ENCODE assay signal across 25 cellular contexts in the genomic region with DNA sequence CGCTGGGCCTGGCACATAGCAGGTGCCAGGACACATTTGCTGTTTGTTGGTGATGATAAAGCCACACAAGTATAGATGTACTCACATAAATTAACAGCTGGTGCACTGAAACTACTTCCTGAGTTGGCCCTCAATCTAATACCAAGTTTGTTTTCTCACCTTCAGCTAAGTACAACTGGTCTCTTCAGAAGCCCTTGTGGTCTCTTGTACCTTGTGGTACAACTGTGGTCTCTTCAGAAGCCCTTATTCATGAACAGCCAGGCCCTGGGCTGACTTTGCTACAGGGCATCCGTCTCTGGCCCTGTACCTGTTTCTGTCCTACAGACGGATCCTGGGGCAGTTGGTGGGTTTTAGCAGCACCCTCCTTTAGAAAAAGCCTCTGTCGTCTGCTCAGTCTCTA.
DNase-seq lines count a peak whose midpoint lies in the region; ATAC-seq, FAIRE-seq and TF ChIP-seq lines count a peak whose summit lies in the region.
"Had no signal": no experiment of that assay in that cellular context is flagged by ENCODE, and none has a peak within 500 bp of the region (broad histone marks: within the 10 kb centered on the region; RNA-seq: fewer than 3 reads in every experiment).

No MANE protein-coding gene starts in this region.

- peak overlapping the region in 1 of 2 donors; percentile 34 for H3K27ac Mint-ChIP-seq in stimulated activated naive CD8-positive, alpha-beta T cell treated with anti-CD3 and anti-CD28 coated beads, Interleukin-15, amount 100 ng/mL, for 72 hours
- H3K27ac Mint-ChIP-seq in astrocyte (ENCODE audit: unreplicated experiment) (no peak overlapping the region), natural killer cell (peak overlapping the region; percentile 64 to 77)
- H3K27ac Mint-ChIP-seq: CD14-positive monocyte had no signal

- H3K4me3 ChIP-seq in astrocyte (ENCODE audit: insufficient read depth, low read depth, low read length) (no peak overlapping the region), vagina (no peak overlapping the region)
- H3K4me3 ChIP-seq: K562 had no signal

- H3K27me3 ChIP-seq in astrocyte (ENCODE audit: insufficient read depth, low read length) (no peaks in the 10 kb centered on the region), vagina (no peaks in the 10 kb centered on the region)
- H3K27me3 ChIP-seq: foreskin keratinocyte had no signal

- H3K4me3 Mint-ChIP-seq in stimulated activated naive CD8-positive, alpha-beta T cell treated with anti-CD3 and anti-CD28 coated beads, Interleukin-15, amount 100 ng/mL, for 72 hours, result no peak overlapping the region
- H3K4me3 Mint-ChIP-seq in astrocyte (ENCODE audit: unreplicated experiment) (no peak overlapping the region), natural killer cell (peak overlapping the region; percentile 45)
- H3K4me3 Mint-ChIP-seq: CD14-positive monocyte, H9 had no signal

- H3K4me1 ChIP-seq in astrocyte (ENCODE audit: insufficient read depth, low read length) (peaks cover 25% of the 10 kb centered on the region), vagina (peaks cover 84% of the 10 kb centered on the region)

- H2AFZ ChIP-seq in astrocyte (ENCODE audit: low read depth, low read length), result no peak overlapping the region

- peaks cover 52% of the 10 kb centered on the region for H3K27me3 Mint-ChIP-seq in stimulated activated naive CD8-positive, alpha-beta T cell treated with anti-CD3 and anti-CD28 coated beads, Interleukin-15, amount 100 ng/mL, for 72 hours
- H3K27me3 Mint-ChIP-seq in astrocyte (ENCODE audit: low read depth, unreplicated experiment) (no peaks in the 10 kb centered on the region), natural killer cell (ENCODE audit: low read depth in 2 of 2) (peaks cover 9 to 25% of the 10 kb centered on the region in 2 donors)

- H3K4me1 Mint-ChIP-seq in stimulated activated naive CD8-positive, alpha-beta T cell treated with anti-CD3 and anti-CD28 coated beads, Interleukin-15, amount 100 ng/mL, for 72 hours, result peaks cover 22% of the 10 kb centered on the region
- H3K4me1 Mint-ChIP-seq in astrocyte (ENCODE audit: low read depth, unreplicated experiment), result peaks cover 32% of the 10 kb centered on the region
- H3K4me1 Mint-ChIP-seq in natural killer cell, result peaks cover 46 to 55% of the 10 kb centered on the region in 2 donors

- peak; percentile 50 for ATAC-seq in stimulated activated naive CD8-positive, alpha-beta T cell treated with anti-CD3 and anti-CD28 coated beads, Interleukin-15, amount 100 ng/mL, for 72 hours
- no peak for ATAC-seq in stimulated activated naive CD8-positive, alpha-beta T cell treated with anti-CD3 and anti-CD28 coated beads, Interleukin-15, Interleukin-2, amounts not matched to agents 100 U/mL and 50 U/mL, for 24 hours
- ATAC-seq in natural killer cell (peak; percentile 70 to 87 (median 71)), HG03354 (IDR thresholded peaks at IDR 0.05; ENCODE audit: poor library complexity, severe bottlenecking, unreplicated experiment) (no peak)
- ATAC-seq: foreskin keratinocyte, K562 had no signal

- no peak for TF ChIP-seq CTCF in astrocyte (IDR thresholded peaks at IDR 0.05; ENCODE audit: insufficient read depth, low read depth, low read length)
- TF ChIP-seq CTCF in natural killer cell (IDR thresholded peaks at IDR 0.05), result no peak
- TF ChIP-seq CTCF in vagina (IDR thresholded peaks at IDR 0.05), result no peak

- FAIRE-seq in astrocyte (lab: Jason Lieb, UNC), result peak; percentile 17
- FAIRE-seq: K562 had no signal

- DNase-seq in stimulated activated naive CD8-positive, alpha-beta T cell treated with anti-CD3 and anti-CD28 coated beads, Interleukin-15, amount 100 ng/mL, for 72 hours, result no peak
- no peak for DNase-seq in stimulated activated naive CD8-positive, alpha-beta T cell treated with anti-CD3 and anti-CD28 coated beads, Interleukin-15, Interleukin-2, amounts not matched to agents 100 U/mL and 50 U/mL, for 24 hours
- no peak for DNase-seq in astrocyte (ENCODE audit: low read depth)
- no peak for DNase-seq in natural killer cell
- no peak for DNase-seq in vagina (ENCODE audit: extremely low spot score in 2 of 2)
- DNase-seq in cerebellar cortex (ENCODE audit: low spot score), result no peak
- DNase-seq in NCI-H526 treated with DMSO at 0.1 percent for 48 hours (lab: John Stamatoyannopoulos, UW), result no peak
- DNase-seq: ACHN; activated CD4-positive, alpha-beta T cell treated with anti-CD3 and anti-CD28 coated beads, Interleukin-2, amount 50 U/mL, for 48 hours; activated CD4-positive, CD25-positive, alpha-beta regulatory T cell; activated gamma-delta T cell; DMS 273 treated with DMSO at 0.1 percent for 48 hours; erythroblast; foreskin keratinocyte; GDM1; H9; NCI-H1694; NCI-H69; nucleus accumbens; retina; stimulated activated CD4-positive, alpha-beta T cell treated with anti-CD3 and anti-CD28 coated beads, Interleukin-12 subunit alpha, Interleukin-12 subunit beta, amount 100 ng/mL, for 4 hours; SW 1271 had no signal

- H3K9ac ChIP-seq in astrocyte (ENCODE audit: low read length), result no peak overlapping the region

- H4K20me1 ChIP-seq in astrocyte (ENCODE audit: insufficient read depth, low read length), result peaks cover 88% of the 10 kb centered on the region

- no peaks in the 10 kb centered on the region for H3K9me3 ChIP-seq in astrocyte (ENCODE audit: insufficient read depth, low read depth, low read length)
- no peaks in the 10 kb centered on the region for H3K9me3 ChIP-seq in vagina

- H3K79me2 ChIP-seq in astrocyte (ENCODE audit: insufficient read depth, low read length), result peaks cover 41% of the 10 kb centered on the region

- TF ChIP-seq POLR2A in vagina (IDR thresholded peaks at IDR 0.05), result no peak

- H3K9me3 Mint-ChIP-seq in stimulated activated naive CD8-positive, alpha-beta T cell treated with anti-CD3 and anti-CD28 coated beads, Interleukin-15, amount 100 ng/mL, for 72 hours, result no peaks in the 10 kb centered on the region
- no peaks in the 10 kb centered on the region for H3K9me3 Mint-ChIP-seq in astrocyte (ENCODE audit: unreplicated experiment)
- H3K9me3 Mint-ChIP-seq in natural killer cell, result no peaks in the 10 kb centered on the region
- H3K9me3 Mint-ChIP-seq: H9 had no signal

- H3K36me3 ChIP-seq in astrocyte (ENCODE audit: insufficient read depth, low read length), result no peaks in the 10 kb centered on the region
- no peaks in the 10 kb centered on the region for H3K36me3 ChIP-seq in vagina

- peaks cover 8% of the 10 kb centered on the region for H3K36me3 Mint-ChIP-seq in astrocyte (ENCODE audit: low read depth, unreplicated experiment)
- no peaks in the 10 kb centered on the region for H3K36me3 Mint-ChIP-seq in natural killer cell
- H3K36me3 Mint-ChIP-seq: CD14-positive monocyte had no signal

- intact Hi-C loops in natural killer cell (cut with micrococcal nuclease) (no loop called here), vagina (cut with DNase I) (no loop called here)

- no peak overlapping the region for H3K27ac ChIP-seq in astrocyte (ENCODE audit: low read depth, low read length)
- peak overlapping the region; percentile 15 for H3K27ac ChIP-seq in vagina
- H3K27ac ChIP-seq: foreskin keratinocyte had no signal

- no peak overlapping the region for H3K4me2 ChIP-seq in astrocyte (ENCODE audit: low read length)

Comparison
In these comparisons a context has a peak if more than half of its experiments do, and no peak if none do; other contexts are left out.
1. ATAC-seq: peak in stimulated activated naive CD8-positive, alpha-beta T cell treated with anti-CD3 and anti-CD28 coated beads, Interleukin-15, amount 100 ng/mL, for 72 hours (single experiment) and natural killer cell (3 of 3); none in stimulated activated naive CD8-positive, alpha-beta T cell treated with anti-CD3 and anti-CD28 coated beads, Interleukin-15, Interleukin-2, amounts not matched to agents 100 U/mL and 50 U/mL, for 24 hours (single experiment) and HG03354 (single experiment).